8 cellular contexts compared by ENCODE assay signal in the genomic region with DNA sequence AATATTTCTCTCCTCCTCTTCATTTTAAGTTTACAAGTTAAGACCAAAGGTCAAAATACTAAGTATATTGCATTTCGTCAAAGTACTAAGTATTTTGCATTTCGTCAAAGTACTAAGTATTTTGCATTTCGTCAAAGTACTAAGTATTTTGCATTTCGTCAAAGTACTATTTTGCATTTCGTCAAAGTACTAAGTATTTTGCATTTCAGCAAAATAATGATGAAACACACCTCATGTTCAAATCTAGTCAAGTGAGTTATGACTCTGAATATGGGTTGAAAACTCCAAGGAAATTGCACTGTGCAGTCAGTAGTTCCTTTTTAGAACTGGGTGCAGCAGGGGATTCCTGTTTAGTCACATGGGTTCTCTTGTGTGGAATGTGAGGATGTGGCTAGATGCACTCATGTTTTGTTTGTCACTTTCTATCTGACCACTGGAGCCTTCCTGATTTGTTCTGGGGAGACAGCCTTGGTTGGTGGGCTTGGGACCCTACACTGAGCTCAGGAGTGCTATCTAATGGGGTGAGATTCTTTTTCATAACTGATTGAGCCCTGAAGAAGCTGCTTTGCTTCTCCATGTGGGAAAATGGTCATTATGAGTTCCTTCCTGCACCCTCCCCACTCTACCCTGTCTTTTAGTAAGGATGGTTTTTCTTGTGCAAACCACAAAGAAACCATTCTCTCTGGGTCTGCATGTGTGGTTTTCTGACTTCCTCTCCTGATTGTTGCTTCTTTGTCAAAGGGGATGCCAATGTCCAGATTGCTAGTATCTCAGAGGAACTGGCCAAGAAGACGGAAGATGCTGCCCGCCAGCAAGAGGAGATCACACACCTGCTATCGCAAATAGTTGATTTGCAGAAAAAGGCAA.
DNase-seq lines count a peak whose midpoint lies in the region; ATAC-seq and TF ChIP-seq lines count a peak whose summit lies in the region.

No MANE protein-coding gene starts in this region.

- no peaks in the 10 kb centered on the region for H3K27me3 ChIP-seq in right lobe of liver
- no peaks in the 10 kb centered on the region for H3K27me3 ChIP-seq in mesendoderm (ENCODE audit: insufficient read depth, low read length, poor library complexity)

- DNase-seq in NCI-H526 treated with DMSO at 0.1 percent for 48 hours (lab: John Stamatoyannopoulos, UW) (peak; percentile 6), iris pigment epithelial cell (ENCODE audit: low read depth) (peak; percentile 64), right lobe of liver (no peak), mesendoderm (no peak), HEK293T (ENCODE audit: extremely low spot score) (no peak)
- DNase-seq in activated CD4-positive, alpha-beta T cell treated with anti-CD3 and anti-CD28 coated beads, Interleukin-2, amount 50 U/mL, for 1 hour: no peak

- no peak overlapping the region for H3K4ac ChIP-seq in mesendoderm (ENCODE audit: low read depth, low read length)

- no peak overlapping the region for H3K9ac ChIP-seq in mesendoderm (ENCODE audit: low read length)

- TF ChIP-seq CTCF in right lobe of liver (IDR thresholded peaks at IDR 0.05): no peak

- peaks cover 0 to 15% (median 7%) of the 10 kb centered on the region in 4 donors for H3K4me1 ChIP-seq in right lobe of liver
- no peaks in the 10 kb centered on the region for H3K4me1 ChIP-seq in mesendoderm (ENCODE audit: control insufficient read depth, low read depth, low read length)

- no peak overlapping the region for H2BK15ac ChIP-seq in mesendoderm (replicated peaks; ENCODE audit: low read depth)

- intact Hi-C loops in right lobe of liver (cut with DNase I): loop anchor here (10.0 kb wide), 2 partner anchors 68 to 78 kb away; no protein-coding TSS in a partner anchor

- H3K79me2 ChIP-seq in mesendoderm (ENCODE audit: control insufficient read depth, insufficient read depth, low read length): no peaks in the 10 kb centered on the region

- WGBS in right lobe of liver (ENCODE audit: insufficient coverage, low coverage, low lambda C conversion rate, missing lambda C conversion rate): 70% methylated on average over 7 of the region's 8 CpGs
- WGBS in mesendoderm (ENCODE audit: extremely low coverage, insufficient coverage, low lambda C conversion rate): no CpG with 5 or more reads among the region's 8 CpGs

- H2BK5ac ChIP-seq in mesendoderm (ENCODE audit: low read length): no peak overlapping the region

- H3K56ac ChIP-seq in mesendoderm (ENCODE audit: low read length): no peak overlapping the region

- peak; percentile 36 for ATAC-seq in GM21786 (IDR thresholded peaks at IDR 0.05; ENCODE audit: unreplicated experiment)
- ATAC-seq in right lobe of liver: no peak

- CTCF ChIA-PET in HEK293T (lab: Yijun Ruan, JAX): interaction anchor here (0.7 to 3.7 kb wide), 6 partner anchors 12 to 1311 kb away, joined by 3 to 38 read pairs (median 12); no protein-coding TSS in a partner anchor

- H2AK5ac ChIP-seq in mesendoderm (ENCODE audit: low read length): no peak overlapping the region

- no peak overlapping the region for H3K18ac ChIP-seq in mesendoderm (ENCODE audit: low read length)

- H3K9me3 ChIP-seq in right lobe of liver: no peaks in the 10 kb centered on the region

- H3K23ac ChIP-seq in mesendoderm (ENCODE audit: low read length): no peak overlapping the region

- H3K4me2 ChIP-seq in mesendoderm (ENCODE audit: low read length): no peak overlapping the region

- no peak overlapping the region for H2BK120ac ChIP-seq in mesendoderm (ENCODE audit: low read depth, low read length)

- TF ChIP-seq POLR2A in right lobe of liver (IDR thresholded peaks at IDR 0.05): no peak

- H4K5ac ChIP-seq in mesendoderm (ENCODE audit: low read length): no peak overlapping the region

- H3K79me1 ChIP-seq in mesendoderm (ENCODE audit: low read length): no peaks in the 10 kb centered on the region

- H3K27ac ChIP-seq in right lobe of liver: no peak overlapping the region
- no peak overlapping the region for H3K27ac ChIP-seq in mesendoderm (ENCODE audit: low read depth, low read length)

- H3K4me3 ChIP-seq in GM08714 (ENCODE audit: low read length): peak overlapping the region; percentile 23; the same call in 1 of the 2 replicates
- no peak overlapping the region for H3K4me3 ChIP-seq in right lobe of liver
- no peak overlapping the region for H3K4me3 ChIP-seq in mesendoderm (ENCODE audit: low read length)

- H4K8ac ChIP-seq in mesendoderm (ENCODE audit: low read depth, low read length): no peak overlapping the region

- POLR2A ChIA-PET in HEK293T (lab: Yijun Ruan, JAX): no interaction called here

- H3K36me3 ChIP-seq in right lobe of liver (peaks cover 0 to 36% (median 3%) of the 10 kb centered on the region in 4 donors), mesendoderm (ENCODE audit: control insufficient read depth, insufficient read depth, low read length) (peaks cover 2% of the 10 kb centered on the region)

TF ChIP-seq in HEK293T, 16 proteins besides CTCF, POLR2A, EP300 and RAD21:
- TF ChIP-seq CTBP1 (IDR thresholded peaks at IDR 0.05; ENCODE audit: borderline replicate concordance): no peak
- TF ChIP-seq FOXM1 (IDR thresholded peaks at IDR 0.05; ENCODE audit: borderline replicate concordance): no peak
- TF ChIP-seq FOXA1 (IDR thresholded peaks at IDR 0.05): no peak
- no peak for TF ChIP-seq NFRKB (IDR thresholded peaks at IDR 0.05)
- TF ChIP-seq ZNF384 (IDR thresholded peaks at IDR 0.05): no peak
- TF ChIP-seq HDGF (IDR thresholded peaks at IDR 0.05; ENCODE audit: borderline replicate concordance): no peak
- TF ChIP-seq TARDBP (IDR thresholded peaks at IDR 0.05): no peak
- no peak for TF ChIP-seq ARNT (IDR thresholded peaks at IDR 0.05)
- no peak for TF ChIP-seq SUZ12 (IDR thresholded peaks at IDR 0.05)
TF ChIP-seq in HEK293T: peak in this region for 0.

Comparison
In these comparisons a context has a peak if more than half of its experiments do, and no peak if none do; other contexts are left out.
1. DNase-seq: peak in NCI-H526 treated with DMSO at 0.1 percent for 48 hours (single experiment) and iris pigment epithelial cell (single experiment); none in right lobe of liver (0 of 3), mesendoderm (single experiment), activated CD4-positive, alpha-beta T cell treated with anti-CD3 and anti-CD28 coated beads, Interleukin-2, amount 50 U/mL, for 1 hour (single experiment) and HEK293T (single experiment).